Comparison of ENCODE assay signal across 38 cellular contexts in the genomic region with DNA sequence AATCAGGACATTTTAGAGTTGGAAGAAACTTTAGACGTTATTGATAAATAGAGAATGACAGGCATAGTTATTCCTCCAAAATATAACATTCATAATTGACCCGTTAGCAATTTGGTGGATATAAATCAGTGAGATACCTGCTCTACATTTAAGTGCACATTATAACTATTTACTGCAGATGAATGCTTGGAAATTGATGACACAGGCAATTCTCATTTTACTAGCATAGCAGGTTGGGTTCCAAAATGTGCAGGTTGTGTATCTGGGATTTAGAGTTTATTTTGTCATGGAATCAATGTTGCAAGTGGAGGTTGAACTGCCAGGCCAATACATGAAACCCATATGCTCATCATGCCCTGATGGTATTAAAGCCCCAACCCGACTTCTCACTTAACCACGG. TPM values are rescaled to one million over a fixed set of nuclear protein-coding genes. Genes with fewer than 3 reads are reported as not detected.
"Had no signal": no experiment of that assay in that cellular context is flagged by ENCODE, and none has a peak within 500 bp of the region (broad histone marks: within the 10 kb centered on the region; RNA-seq: fewer than 3 reads in every experiment).

No MANE protein-coding gene starts in this region.

- DNase-seq: MG63, MM.1S, MV-4-11, NCI-H1048, NCI-H1092, NCI-H1092 treated with DMSO at 0.1 percent for 48 hours, NCI-H1105, NCI-H1105 treated with DMSO at 0.1 percent for 48 hours, NCI-H1417, NCI-H1417 treated with DMSO at 0.1 percent for 48 hours, NCI-H1436, NCI-H1436 treated with DMSO at 0.1 percent for 48 hours, NCI-H146, NCI-H1694, NCI-H1694 treated with DMSO at 0.1 percent for 48 hours, NCI-H187, NCI-H187 treated with DMSO at 0.1 percent for 48 hours, NCI-H1930, NCI-H2029, NCI-H2029 treated with DMSO at 0.1 percent for 48 hours, NCI-H2081, NCI-H2081 treated with DMSO at 0.1 percent for 48 hours, NCI-H2107, NCI-H2171, NCI-H2171 treated with DMSO at 0.1 percent for 48 hours, NCI-H2227 treated with DMSO at 0.1 percent for 48 hours, NCI-H226, NCI-H345, NCI-H446, NCI-H446 treated with DMSO at 0.1 percent for 48 hours, NCI-H510A, NCI-H510A treated with DMSO at 0.1 percent for 48 hours, NCI-H524 treated with DMSO at 0.1 percent for 48 hours, NCI-H526 had no signal

- H3K27me3 ChIP-seq: MG63 had no signal

- H3K9me3 ChIP-seq: MG63 had no signal

- H3K36me3 ChIP-seq: MG63 had no signal

- H3K4me3 ChIP-seq: MG63 had no signal

RNA-seq across cellular contexts. Expression of a gene that starts 44.4 kb away (rescaled TPM):
- total RNA-seq: LHCN-M2, M059J, MCF 10A, NCI-H460 had no signal
